In the genomic region with DNA sequence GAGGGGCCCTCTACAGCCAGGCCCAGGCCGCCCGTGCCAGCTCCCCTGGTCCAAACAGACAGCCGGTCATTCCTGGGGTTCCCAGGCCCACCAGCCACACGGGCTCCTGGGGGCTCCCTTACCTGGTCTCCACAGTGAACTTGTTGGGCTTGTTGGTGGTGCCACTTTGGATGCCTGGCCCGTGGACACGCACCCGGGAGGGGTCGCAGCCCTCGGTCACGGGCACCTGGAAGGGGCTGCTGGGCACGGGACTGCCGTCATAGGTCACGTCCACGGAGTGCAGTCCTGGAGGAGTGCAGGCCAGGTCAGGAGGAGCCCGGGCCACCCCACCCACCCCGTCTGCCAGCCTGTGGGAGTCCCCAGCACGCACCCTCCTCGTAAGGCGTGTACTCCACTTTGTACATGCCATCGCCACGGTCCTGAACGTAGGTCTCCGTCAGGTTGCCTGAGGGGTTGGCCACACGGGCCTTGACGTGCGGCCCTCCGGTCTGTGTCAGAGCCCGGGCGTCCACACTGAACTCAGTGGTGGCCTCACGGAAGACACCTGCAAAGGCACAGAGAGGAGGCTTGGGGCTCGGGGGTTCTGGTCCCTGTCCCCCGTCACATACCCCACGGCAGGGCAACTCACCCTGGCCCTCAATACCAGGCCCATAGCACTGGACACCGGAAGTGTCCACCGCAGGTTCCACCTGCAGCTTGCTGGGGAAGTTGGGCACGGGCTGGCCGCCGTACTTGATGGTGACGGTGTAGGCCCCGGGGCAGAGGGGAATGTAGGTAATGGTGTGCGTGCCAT, we compare ENCODE assay signal across 21 cellular contexts. TPM values are rescaled to one million over a fixed set of nuclear protein-coding genes. Genes with fewer than 3 reads are reported as not detected.
DNase-seq lines count a peak whose midpoint lies in the region; ATAC-seq, FAIRE-seq and TF ChIP-seq lines count a peak whose summit lies in the region.
"Had no signal": no experiment of that assay in that cellular context is flagged by ENCODE, and none has a peak within 500 bp of the region (broad histone marks: within the 10 kb centered on the region; RNA-seq: fewer than 3 reads in every experiment).

No MANE protein-coding gene starts in this region.

- no peaks in the 10 kb centered on the region for H3K9me1 ChIP-seq in K562 (ENCODE audit: control insufficient read depth, insufficient read depth, low read length)

- peaks cover 68% of the 10 kb centered on the region for H3K4me1 ChIP-seq in CD4-positive, CD25-positive, alpha-beta regulatory T cell (ENCODE audit: control insufficient read depth, insufficient read depth, low read length, poor library complexity, severe bottlenecking)
- H3K4me1 ChIP-seq in K562 (replicated peaks in 1 of 2; ENCODE audit: control insufficient read depth in 2 of 2, insufficient read depth in 2 of 2, low read length in 2 of 2) (peaks cover 0 to 19% of the 10 kb centered on the region in 2 experiments; a peak in 1 of 5 replicates), lower lobe of right lung (peaks cover 6% of the 10 kb centered on the region)
- H3K4me1 ChIP-seq: HAP-1, Peyer's patch had no signal

- peaks cover 72% of the 10 kb centered on the region for H3K36me3 ChIP-seq in CD4-positive, CD25-positive, alpha-beta regulatory T cell (ENCODE audit: control insufficient read depth, insufficient read depth, low read length)
- peaks cover 94% of the 10 kb centered on the region; the same call in 2 of the 3 replicates for H3K36me3 ChIP-seq in K562 (ENCODE audit: control insufficient read depth, insufficient read depth, low read length)
- H3K36me3 ChIP-seq in lower lobe of right lung: peaks cover 98% of the 10 kb centered on the region

- TF ChIP-seq POLR2A in K562 (conservative IDR thresholded peaks at IDR 0.05) (no peak), lower leg skin (IDR thresholded peaks at IDR 0.05) (no peak)

- peak overlapping the region; percentile 5 for H3K27ac ChIP-seq in CD4-positive, CD25-positive, alpha-beta regulatory T cell (ENCODE audit: insufficient read depth, low read length, poor library complexity, severe bottlenecking)
- H3K27ac ChIP-seq in K562 (ENCODE audit: extremely low read depth, low read depth, low read length) (no peak overlapping the region), lower lobe of right lung (peak overlapping the region; percentile 24)
- H3K27ac ChIP-seq: HL-60, KMS-11 had no signal

- DNase-seq in CD4-positive, CD25-positive, alpha-beta regulatory T cell: no peak
- DNase-seq in HFFc6 (no peak), K562 (ENCODE audit: extremely low read depth in 1 of 4, low spot score in 3 of 4) (no peak), lower lobe of right lung (no peak), lower leg skin (ENCODE audit: low spot score in 2 of 2) (no peak), NCI-H510A (lab: John Stamatoyannopoulos, UW) (no peak)
- DNase-seq: ACHN, MG63, NCI-H1092 treated with DMSO at 0.1 percent for 48 hours, NCI-H187, NCI-H446, NCI-H748 treated with DMSO at 0.1 percent for 48 hours, Peyer's patch, SIG-M5 had no signal

- TSS peak; percentile 8 for BruUV-seq in K562 (replicated peaks; lab: Mats Ljungman, UMichigan)

- peak overlapping the region in 1 of 2 experiments; percentile 52; a peak in 1 of 4 replicates for H3K9ac ChIP-seq in K562 (ENCODE audit: insufficient read depth in 1 of 2, low read depth in 2 of 2, low read length in 2 of 2)
- H3K9ac ChIP-seq: KMS-11 had no signal

- peak overlapping the region in 2 of 4 donors; percentile 22 to 32 for H3K4me3 Mint-ChIP-seq in CD4-positive, CD25-positive, alpha-beta regulatory T cell
- no peak overlapping the region for H3K4me3 Mint-ChIP-seq in HFFc6
- H3K4me3 Mint-ChIP-seq: B cell had no signal

- no peak overlapping the region for H3K4me3 ChIP-seq in CD4-positive, CD25-positive, alpha-beta regulatory T cell (ENCODE audit: low read depth, low read length)
- H3K4me3 ChIP-seq in K562: no peak overlapping the region
- no peak overlapping the region for H3K4me3 ChIP-seq in lower lobe of right lung
- H3K4me3 ChIP-seq in lower leg skin (ENCODE audit: low read depth, poor library complexity, severe bottlenecking): no peak overlapping the region
- H3K4me3 ChIP-seq: HAP-1, MG63, Peyer's patch had no signal

- no peaks in the 10 kb centered on the region for H4K20me1 ChIP-seq in K562 (replicated peaks; ENCODE audit: control insufficient read depth, insufficient read depth, low read length)

- peaks cover 0 to 6% (median 0%) of the 10 kb centered on the region in 7 donors for H3K9me3 Mint-ChIP-seq in CD4-positive, CD25-positive, alpha-beta regulatory T cell
- H3K9me3 Mint-ChIP-seq in HFFc6: no peaks in the 10 kb centered on the region
- H3K9me3 Mint-ChIP-seq: CD4-positive, alpha-beta memory T cell had no signal

- H3K79me2 ChIP-seq in K562 (ENCODE audit: control insufficient read depth, insufficient read depth, low read length): no peaks in the 10 kb centered on the region; the same call in 2 of the 3 replicates

- intact Hi-C loops in K562 (cut with micrococcal nuclease): no loop called here
- intact Hi-C loops in lower lobe of right lung (cut with DNase I): no loop called here
- intact Hi-C loops in lower leg skin (cut with DNase I; ENCODE audit: low total_unique reads): no loop called here

- TF ChIP-seq CTCF in HFFc6 (IDR thresholded peaks at IDR 0.05) (no peak), K562 (IDR thresholded peaks at IDR 0.05 in 2 of 3, conservative IDR thresholded peaks at IDR 0.05 in 1 of 3; ENCODE audit: insufficient read depth in 2 of 3, low read depth in 1 of 3, low read length in 3 of 3) (no peak), lower lobe of right lung (IDR thresholded peaks at IDR 0.05) (no peak), lower leg skin (IDR thresholded peaks at IDR 0.05) (no peak)

- H3K27me3 ChIP-seq in CD4-positive, CD25-positive, alpha-beta regulatory T cell (ENCODE audit: control insufficient read depth, insufficient read depth, low read length): no peaks in the 10 kb centered on the region
- no peaks in the 10 kb centered on the region for H3K27me3 ChIP-seq in K562 (ENCODE audit: control insufficient read depth in 2 of 2, insufficient read depth in 2 of 2, low read length in 2 of 2)
- no peaks in the 10 kb centered on the region for H3K27me3 ChIP-seq in lower lobe of right lung (ENCODE audit: low read depth)
- H3K27me3 ChIP-seq: MG63, Peyer's patch had no signal

- FAIRE-seq in K562 (lab: Jason Lieb, UNC): no peak

- no peak for TF ChIP-seq EP300 in K562 (IDR thresholded peaks at IDR 0.05; ENCODE audit: low read length)

- H3K4me1 Mint-ChIP-seq in CD4-positive, CD25-positive, alpha-beta regulatory T cell: peaks cover 0 to 33% (median 2%) of the 10 kb centered on the region in 4 donors
- peaks cover 5% of the 10 kb centered on the region; the same call in 1 of the 2 replicates for H3K4me1 Mint-ChIP-seq in HFFc6 (ENCODE audit: low read depth)

- no peak overlapping the region for H2AFZ ChIP-seq in K562 (ENCODE audit: low read depth, low read length)

- CTCF ChIA-PET in K562 (lab: Yijun Ruan, JAX; ENCODE audit: low intra/inter-chr PET ratio): no interaction called here

- POLR2A ChIA-PET in K562 (lab: Yijun Ruan, JAX): interaction anchor here (0.6 kb wide), 1 partner anchor 300 kb away, joined by 3 read pairs; no protein-coding TSS in a partner anchor

- 94% methylated on average over 20 of the region's 41 CpGs for WGBS in K562 (ENCODE audit: insufficient coverage, low coverage, missing lambda C conversion rate)
- WGBS in lower leg skin, 2 donors: 91% methylated on average over 10 to 39 of the region's 41 CpGs

- H3K27ac Mint-ChIP-seq in CD4-positive, CD25-positive, alpha-beta regulatory T cell: no peak overlapping the region
- peak overlapping the region; percentile 31; the same call in 1 of the 2 replicates for H3K27ac Mint-ChIP-seq in HFFc6
- H3K27ac Mint-ChIP-seq: B cell had no signal

- no peaks in the 10 kb centered on the region for H3K9me3 ChIP-seq in CD4-positive, CD25-positive, alpha-beta regulatory T cell (ENCODE audit: control insufficient read depth in 2 of 2, low read length in 2 of 2)
- no peaks in the 10 kb centered on the region for H3K9me3 ChIP-seq in K562 (replicated peaks; ENCODE audit: control insufficient read depth, insufficient read depth, low read depth, low read length)
- H3K9me3 ChIP-seq in lower lobe of right lung: no peaks in the 10 kb centered on the region
- H3K9me3 ChIP-seq: HAP-1, MG63, Peyer's patch had no signal

- in situ Hi-C loops in K562 (cut with MboI): no loop called here

- H3K36me3 Mint-ChIP-seq in CD4-positive, CD25-positive, alpha-beta regulatory T cell: peaks cover 6% of the 10 kb centered on the region
- H3K36me3 Mint-ChIP-seq in HFFc6 (ENCODE audit: low read depth): peaks cover 8% of the 10 kb centered on the region; the same call in 1 of the 2 replicates

- H3K27me3 Mint-ChIP-seq in CD4-positive, CD25-positive, alpha-beta regulatory T cell: no peaks in the 10 kb centered on the region
- H3K27me3 Mint-ChIP-seq in HFFc6 (ENCODE audit: insufficient read depth): peaks cover 14% of the 10 kb centered on the region
- H3K27me3 Mint-ChIP-seq: B cell; CD4-positive, alpha-beta memory T cell had no signal

- TF ChIP-seq RAD21 in K562 (CRISPR knock-in tag; conservative IDR thresholded peaks at IDR 0.05 in 1 of 2, IDR thresholded peaks at IDR 0.05 in 1 of 2): no peak

- H3K4me2 ChIP-seq in K562 (ENCODE audit: insufficient read depth, low read length): no peak overlapping the region
- H3K4me2 ChIP-seq: KMS-11 had no signal

- no peak for ATAC-seq in CD4-positive, CD25-positive, alpha-beta regulatory T cell (ENCODE audit: low read depth in 2 of 2)
- no peak for ATAC-seq in K562
- ATAC-seq in lower lobe of right lung: no peak
- ATAC-seq in HG02840 (IDR thresholded peaks at IDR 0.05; ENCODE audit: low FRiP score, unreplicated experiment): no peak
- no peak for ATAC-seq in GM21825 (IDR thresholded peaks at IDR 0.05; ENCODE audit: unreplicated experiment)

RNA-seq across cellular contexts. Expression of a gene that starts 14.9 kb away (rescaled TPM):
- total RNA-seq in CD4-positive, CD25-positive, alpha-beta regulatory T cell: 1,918 TPM
- 100 to 1,000 TPM; 219 to 283 (median 250) TPM for polyA plus RNA-seq in CD4-positive, CD25-positive, alpha-beta regulatory T cell
- 1,000 to 10,000 TPM; 2,260 to 2,886 (median 2,666) TPM for total RNA-seq in HFFc6 (2021; fragmentation: NEBNext Ultra II Directional; extraction: Animal tissue kit (Norgen Biotek cat#: 25700))
- 432 and 1,364 TPM in 2 replicates for total RNA-seq in K562 (2011; cell fraction: chromatin; rRNA removed; ENCODE audit: low replicate concordance)
- total RNA-seq in K562 (2011; cell fraction: nucleolus; rRNA removed): 816 and 818 TPM in 2 replicates
- 362 and 459 TPM in 2 replicates for total RNA-seq in K562 (2011; cell fraction: nucleoplasm; rRNA removed)
- total RNA-seq in K562 (2014; rRNA removed) (554 and 803 TPM in 2 replicates), K562 (2014; rRNA removed; fragmentation: Illumina TruSeq; extraction: Trizol) (72.2 and 110 TPM in 2 replicates), K562 (2015; rRNA removed; fragmentation: Illumina TruSeq; extraction: Trizol) (135 and 162 TPM in 2 replicates), K562 (2021) (672 and 735 TPM in 2 replicates), lower lobe of right lung (1,080 TPM), lower leg skin (100 to 1,000 TPM; 278 to 636 (median 365) TPM)
- polyA plus RNA-seq in K562 (2011; rRNA removed) (86.6 and 165 TPM in 2 replicates), K562 (2014; fragmentation: Illumina TruSeq; extraction: Trizol) (329 and 438 TPM in 2 replicates), K562 (2014; fragmentation: Nextera tagmentation; extraction: Ambion mirVana) (1 to 10 TPM; 6.2 to 6.8 TPM), K562 (2014; rRNA removed) (226 and 245 TPM in 2 replicates)
- 122 and 183 TPM in 2 replicates for polyA plus RNA-seq in K562 (2011; cell fraction: cytosol; rRNA removed)
- 624 and 751 TPM in 2 replicates for polyA plus RNA-seq in K562 (2011; cell fraction: nucleus; rRNA removed)
- 392 and 593 TPM in 2 replicates for polyA plus RNA-seq in K562 (2012)
- polyA minus RNA-seq in K562 (2011; rRNA and poly(A)+ RNA removed): 249 and 291 TPM in 2 replicates
- polyA minus RNA-seq in K562 (2011; cell fraction: cytosol; rRNA and poly(A)+ RNA removed): 522 and 767 TPM in 2 replicates
- polyA minus RNA-seq in K562 (2011; cell fraction: nucleus; rRNA and poly(A)+ RNA removed): 248 and 324 TPM in 2 replicates

RNA-seq across cellular contexts. Expression of a gene that starts 19.5 kb away (rescaled TPM):
- 133 TPM for total RNA-seq in CD4-positive, CD25-positive, alpha-beta regulatory T cell
- 10 to 100 TPM; 31.8 to 44.0 (median 34.6) TPM for polyA plus RNA-seq in CD4-positive, CD25-positive, alpha-beta regulatory T cell
- 100 to 1,000 TPM in 4 of 6 experiments, 10 to 100 TPM in 2; 84.8 to 119 (median 108) TPM for total RNA-seq in HFFc6 (2021; fragmentation: NEBNext Ultra II Directional; extraction: Animal tissue kit (Norgen Biotek cat#: 25700))
- 41.8 and 93.2 TPM in 2 replicates for total RNA-seq in K562 (2011; cell fraction: chromatin; rRNA removed; ENCODE audit: low replicate concordance)
- total RNA-seq in K562 (2011; cell fraction: nucleolus; rRNA removed): 88.9 and 97.4 TPM in 2 replicates
- total RNA-seq in K562 (2011; cell fraction: nucleoplasm; rRNA removed): 70.5 and 73.6 TPM in 2 replicates
- 32.9 and 36.2 TPM in 2 replicates for total RNA-seq in K562 (2014; rRNA removed)
- total RNA-seq in K562 (2014; rRNA removed; fragmentation: Illumina TruSeq; extraction: Trizol): 37.5 and 38.3 TPM in 2 replicates
- 61.9 and 67.8 TPM in 2 replicates for total RNA-seq in K562 (2015; rRNA removed; fragmentation: Illumina TruSeq; extraction: Trizol)
- total RNA-seq in K562 (2021): 124 and 135 TPM in 2 replicates
- polyA plus RNA-seq in K562 (2011; rRNA removed): 77.4 and 81.2 TPM in 2 replicates
- polyA plus RNA-seq in K562 (2011; cell fraction: cytosol; rRNA removed): 100.0 and 121 TPM in 2 replicates
- polyA plus RNA-seq in K562 (2011; cell fraction: nucleus; rRNA removed): 238 and 242 TPM in 2 replicates
- polyA plus RNA-seq in K562 (2012): 125 and 134 TPM in 2 replicates
- polyA plus RNA-seq in K562 (2014; fragmentation: Illumina TruSeq; extraction: Trizol): 177 and 206 TPM in 2 replicates
- 1 to 10 TPM; 2.3 to 3.1 TPM for polyA plus RNA-seq in K562 (2014; fragmentation: Nextera tagmentation; extraction: Ambion mirVana)
- polyA plus RNA-seq in K562 (2014; rRNA removed): 86.7 and 110 TPM in 2 replicates
- polyA minus RNA-seq in K562 (2011; rRNA and poly(A)+ RNA removed): 24.0 and 43.3 TPM in 2 replicates
- polyA minus RNA-seq in K562 (2011; cell fraction: cytosol; rRNA and poly(A)+ RNA removed): 51.3 and 57.9 TPM in 2 replicates
- polyA minus RNA-seq in K562 (2011; cell fraction: nucleus; rRNA and poly(A)+ RNA removed): 28.5 and 40.8 TPM in 2 replicates
- total RNA-seq in lower lobe of right lung: 50.9 TPM
- total RNA-seq in lower leg skin: 10 to 100 TPM; 43.4 to 67.0 (median 52.1) TPM

RNA-seq across cellular contexts. Expression of a gene that starts 38.6 kb away (rescaled TPM):
- total RNA-seq in CD4-positive, CD25-positive, alpha-beta regulatory T cell: 4,192 TPM
- 1,000 to 10,000 TPM; 3,877 to 6,073 (median 4,905) TPM for polyA plus RNA-seq in CD4-positive, CD25-positive, alpha-beta regulatory T cell
- 1,000 to 10,000 TPM; 1,764 to 1,978 (median 1,934) TPM for total RNA-seq in HFFc6 (2021; fragmentation: NEBNext Ultra II Directional; extraction: Animal tissue kit (Norgen Biotek cat#: 25700))
- total RNA-seq in K562 (2011; cell fraction: chromatin; rRNA removed; ENCODE audit: low replicate concordance): 652 and 1,355 TPM in 2 replicates
- total RNA-seq in K562 (2011; cell fraction: nucleolus; rRNA removed): 1,356 and 1,561 TPM in 2 replicates
- 1,670 and 2,786 TPM in 2 replicates for total RNA-seq in K562 (2011; cell fraction: nucleoplasm; rRNA removed)
- total RNA-seq in K562 (2014; rRNA removed) (4,111 and 4,705 TPM in 2 replicates), K562 (2014; rRNA removed; fragmentation: Illumina TruSeq; extraction: Trizol) (3,682 and 4,010 TPM in 2 replicates), K562 (2015; rRNA removed; fragmentation: Illumina TruSeq; extraction: Trizol) (3,735 and 3,774 TPM in 2 replicates), K562 (2021) (4,299 and 4,408 TPM in 2 replicates), lower lobe of right lung (2,678 TPM), lower leg skin (1,000 to 10,000 TPM; 3,266 to 8,500 (median 5,564) TPM)
- polyA plus RNA-seq in K562 (2011; rRNA removed) (5,297 and 6,545 TPM in 2 replicates), K562 (2014; fragmentation: Illumina TruSeq; extraction: Trizol) (6,119 and 7,432 TPM in 2 replicates), K562 (2014; fragmentation: Nextera tagmentation; extraction: Ambion mirVana) (1,000 to 10,000 TPM; 5,014 to 7,600 TPM), K562 (2014; rRNA removed) (6,193 and 7,323 TPM in 2 replicates)
- 7,052 and 10,074 TPM in 2 replicates for polyA plus RNA-seq in K562 (2011; cell fraction: cytosol; rRNA removed)
- polyA plus RNA-seq in K562 (2011; cell fraction: nucleus; rRNA removed): 3,562 and 5,028 TPM in 2 replicates
- polyA plus RNA-seq in K562 (2012): 5,208 and 8,851 TPM in 2 replicates
- polyA minus RNA-seq in K562 (2011; rRNA and poly(A)+ RNA removed): 1,451 and 1,523 TPM in 2 replicates
- 1,578 and 1,804 TPM in 2 replicates for polyA minus RNA-seq in K562 (2011; cell fraction: cytosol; rRNA and poly(A)+ RNA removed)
- 368 and 622 TPM in 2 replicates for polyA minus RNA-seq in K562 (2011; cell fraction: nucleus; rRNA and poly(A)+ RNA removed)

RNA-seq across cellular contexts. Expression of a gene that starts 49.5 kb away (rescaled TPM):
- total RNA-seq in CD4-positive, CD25-positive, alpha-beta regulatory T cell: 29.7 TPM
- 10 to 100 TPM; 12.2 to 23.1 (median 19.1) TPM for polyA plus RNA-seq in CD4-positive, CD25-positive, alpha-beta regulatory T cell
- total RNA-seq in HFFc6 (2021; fragmentation: NEBNext Ultra II Directional; extraction: Animal tissue kit (Norgen Biotek cat#: 25700)): 10 to 100 TPM; 74.8 to 96.3 (median 87.4) TPM
- 14.4 and 29.9 TPM in 2 replicates for total RNA-seq in K562 (2011; cell fraction: chromatin; rRNA removed; ENCODE audit: low replicate concordance)
- total RNA-seq in K562 (2011; cell fraction: nucleolus; rRNA removed): 32.4 and 37.9 TPM in 2 replicates
- 24.0 and 27.8 TPM in 2 replicates for total RNA-seq in K562 (2011; cell fraction: nucleoplasm; rRNA removed)
- total RNA-seq in K562 (2014; rRNA removed) (12.4 and 16.4 TPM in 2 replicates), K562 (2014; rRNA removed; fragmentation: Illumina TruSeq; extraction: Trizol) (5.7 and 5.9 TPM in 2 replicates), K562 (2015; rRNA removed; fragmentation: Illumina TruSeq; extraction: Trizol) (4.9 and 5.5 TPM in 2 replicates), K562 (2021) (10.9 and 11.2 TPM in 2 replicates), lower lobe of right lung (36.1 TPM), lower leg skin (10 to 100 TPM; 10.5 to 28.5 (median 16.9) TPM)
- polyA plus RNA-seq in K562 (2011; rRNA removed) (12.6 and 14.8 TPM in 2 replicates), K562 (2014; fragmentation: Illumina TruSeq; extraction: Trizol) (7.9 and 12.9 TPM in 2 replicates), K562 (2014; fragmentation: Nextera tagmentation; extraction: Ambion mirVana) (under 1 TPM; 0.73 to 0.74 TPM), K562 (2014; rRNA removed) (11.6 and 16.4 TPM in 2 replicates)
- 18.6 and 34.4 TPM in 2 replicates for polyA plus RNA-seq in K562 (2011; cell fraction: cytosol; rRNA removed)
- 18.8 and 31.1 TPM in 2 replicates for polyA plus RNA-seq in K562 (2011; cell fraction: nucleus; rRNA removed)
- 14.5 and 24.0 TPM in 2 replicates for polyA plus RNA-seq in K562 (2012)
- 5.2 and 6.9 TPM in 2 replicates for polyA minus RNA-seq in K562 (2011; rRNA and poly(A)+ RNA removed)
- 8.1 and 9.3 TPM in 2 replicates for polyA minus RNA-seq in K562 (2011; cell fraction: cytosol; rRNA and poly(A)+ RNA removed)
- polyA minus RNA-seq in K562 (2011; cell fraction: nucleus; rRNA and poly(A)+ RNA removed): 4.7 and 6.1 TPM in 2 replicates

RNA-seq across cellular contexts. Expression of a gene that starts 51.8 kb away (rescaled TPM):
- total RNA-seq in CD4-positive, CD25-positive, alpha-beta regulatory T cell: 84.2 TPM
- 10 to 100 TPM; 28.4 to 37.7 (median 34.3) TPM for polyA plus RNA-seq in CD4-positive, CD25-positive, alpha-beta regulatory T cell
- 10 to 100 TPM; 13.0 to 17.3 (median 15.1) TPM for total RNA-seq in HFFc6 (2021; fragmentation: NEBNext Ultra II Directional; extraction: Animal tissue kit (Norgen Biotek cat#: 25700))
- 68.1 and 155 TPM in 2 replicates for total RNA-seq in K562 (2011; cell fraction: chromatin; rRNA removed; ENCODE audit: low replicate concordance)
- 126 and 130 TPM in 2 replicates for total RNA-seq in K562 (2011; cell fraction: nucleolus; rRNA removed)
- total RNA-seq in K562 (2011; cell fraction: nucleoplasm; rRNA removed): 84.5 and 90.6 TPM in 2 replicates
- 20.2 and 33.7 TPM in 2 replicates for total RNA-seq in K562 (2014; rRNA removed)
- total RNA-seq in K562 (2014; rRNA removed; fragmentation: Illumina TruSeq; extraction: Trizol): 10.7 and 11.3 TPM in 2 replicates
- total RNA-seq in K562 (2015; rRNA removed; fragmentation: Illumina TruSeq; extraction: Trizol): 15.6 and 17.1 TPM in 2 replicates
- total RNA-seq in K562 (2021): 29.6 and 32.2 TPM in 2 replicates
- 24.0 and 39.6 TPM in 2 replicates for polyA plus RNA-seq in K562 (2011; rRNA removed)
- polyA plus RNA-seq in K562 (2011; cell fraction: cytosol; rRNA removed): 24.2 and 26.2 TPM in 2 replicates
- 415 and 432 TPM in 2 replicates for polyA plus RNA-seq in K562 (2011; cell fraction: nucleus; rRNA removed)
- 21.3 and 52.8 TPM in 2 replicates for polyA plus RNA-seq in K562 (2012)
- polyA plus RNA-seq in K562 (2014; fragmentation: Illumina TruSeq; extraction: Trizol): 20.2 and 25.0 TPM in 2 replicates
- polyA plus RNA-seq in K562 (2014; fragmentation: Nextera tagmentation; extraction: Ambion mirVana): under 1 TPM; 0.49 to 0.64 TPM
- polyA plus RNA-seq in K562 (2014; rRNA removed): 33.6 and 40.7 TPM in 2 replicates
- polyA minus RNA-seq in K562 (2011; rRNA and poly(A)+ RNA removed): 7.7 and 17.0 TPM in 2 replicates
- polyA minus RNA-seq in K562 (2011; cell fraction: cytosol; rRNA and poly(A)+ RNA removed): 8.3 and 13.7 TPM in 2 replicates
- 45.6 and 52.2 TPM in 2 replicates for polyA minus RNA-seq in K562 (2011; cell fraction: nucleus; rRNA and poly(A)+ RNA removed)
- 47.8 TPM for total RNA-seq in lower lobe of right lung
- 10 to 100 TPM; 34.1 to 89.6 (median 49.0) TPM for total RNA-seq in lower leg skin
